ENCODE assay signal across 8 cellular contexts in the genomic region with DNA sequence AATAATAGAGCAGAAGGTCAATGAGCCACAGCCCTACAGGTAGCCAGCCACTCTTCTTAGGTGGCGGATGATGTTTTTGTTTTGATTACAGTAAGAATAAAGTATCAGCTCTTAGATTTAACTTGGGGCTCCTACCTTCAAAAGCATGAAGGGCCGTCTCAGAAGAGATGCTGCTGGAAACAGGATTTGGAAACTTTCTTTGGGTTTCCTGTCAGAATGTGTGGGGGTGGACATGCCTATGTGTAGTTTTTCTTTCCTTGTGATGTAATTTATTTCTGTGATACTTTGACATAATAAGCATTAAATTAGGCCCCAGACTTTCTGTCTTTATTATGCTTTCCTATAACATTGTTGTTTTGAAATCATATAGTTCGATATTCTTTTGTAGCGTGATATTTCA. TPM values are rescaled to one million over a fixed set of nuclear protein-coding genes. Genes with fewer than 3 reads are reported as not detected.
A peak's percentile ranks its signal among the peaks of the same experiment; 100 is the strongest.
DNase-seq lines count a peak whose midpoint lies in the region; ATAC-seq lines count a peak whose summit lies in the region.

No MANE protein-coding gene starts in this region.

- DNase-seq in T-helper 1 cell (no peak), right cardiac atrium (no peak), G401 (ENCODE audit: low spot score) (no peak), caudate nucleus (lab: John Stamatoyannopoulos, UW) (no peak), hippocampal formation (lab: John Stamatoyannopoulos, UW) (no peak)
- DNase-seq in T-helper 2 cell treated with Interferon-gamma antibody and Interleukin-4, amounts not matched to agents 5 μg/mL and 100 μg/mL, for 36 hours (ENCODE audit: low spot score): no peak
- DNase-seq in stimulated activated naive CD8-positive, alpha-beta T cell treated with anti-CD3 and anti-CD28 coated beads, Interleukin-15, amount 100 ng/mL, for 72 hours: no peak

- H3K27me3 ChIP-seq in right cardiac atrium (ENCODE audit: control insufficient read depth, insufficient read depth): no peaks in the 10 kb centered on the region

- H3K4me1 ChIP-seq in right cardiac atrium (ENCODE audit: control insufficient read depth, insufficient read depth, low read length): peaks cover 10% of the 10 kb centered on the region

- peak overlapping the region; percentile 93 for H3K4me3 ChIP-seq in right cardiac atrium (ENCODE audit: low read length)

- H3K9me3 Mint-ChIP-seq in T-helper 1 cell treated with Interleukin-12 subunit alpha and Interleukin-12 subunit beta and Interleukin-4 antibody, amounts not matched to agents 30 μg/mL and 1 μg/mL, for 36 hours: no peaks in the 10 kb centered on the region
- H3K9me3 Mint-ChIP-seq in T-helper 2 cell treated with Interferon-gamma antibody and Interleukin-4, amounts not matched to agents 5 μg/mL and 100 μg/mL, for 36 hours: no peaks in the 10 kb centered on the region
- H3K9me3 Mint-ChIP-seq in stimulated activated naive CD8-positive, alpha-beta T cell treated with anti-CD3 and anti-CD28 coated beads, Interleukin-15, amount 100 ng/mL, for 72 hours: no peaks in the 10 kb centered on the region

- no peaks in the 10 kb centered on the region for H3K9me3 ChIP-seq in right cardiac atrium (ENCODE audit: control insufficient read depth, low read length)

- intact Hi-C loops in right cardiac atrium (cut with DNase I): loop anchor here in 1 of 4 donors (10.0 kb wide), 1 partner anchor 106 kb away; no protein-coding TSS in a partner anchor

- no peak for ATAC-seq in right cardiac atrium
- ATAC-seq in stimulated activated naive CD8-positive, alpha-beta T cell treated with anti-CD3 and anti-CD28 coated beads, Interleukin-15, amount 100 ng/mL, for 72 hours: no peak

- peak overlapping the region; percentile 94 for H3K27ac Mint-ChIP-seq in T-helper 1 cell treated with Interleukin-12 subunit alpha and Interleukin-12 subunit beta and Interleukin-4 antibody, amounts not matched to agents 30 μg/mL and 1 μg/mL, for 36 hours
- H3K27ac Mint-ChIP-seq in T-helper 2 cell treated with Interferon-gamma antibody and Interleukin-4, amounts not matched to agents 5 μg/mL and 100 μg/mL, for 36 hours: peak overlapping the region; percentile 93
- H3K27ac Mint-ChIP-seq in stimulated activated naive CD8-positive, alpha-beta T cell treated with anti-CD3 and anti-CD28 coated beads, Interleukin-15, amount 100 ng/mL, for 72 hours: peak overlapping the region; percentile 71 to 85

- peaks cover 42% of the 10 kb centered on the region for H3K36me3 Mint-ChIP-seq in T-helper 1 cell treated with Interleukin-12 subunit alpha and Interleukin-12 subunit beta and Interleukin-4 antibody, amounts not matched to agents 30 μg/mL and 1 μg/mL, for 36 hours (ENCODE audit: low read depth)
- peaks cover 28% of the 10 kb centered on the region for H3K36me3 Mint-ChIP-seq in T-helper 2 cell treated with Interferon-gamma antibody and Interleukin-4, amounts not matched to agents 5 μg/mL and 100 μg/mL, for 36 hours (ENCODE audit: low read depth)

- in situ Hi-C loops in G401 (cut with HindIII; ENCODE audit: low sequenced_read_pairs): no loop called here

- H3K27me3 Mint-ChIP-seq in T-helper 1 cell treated with Interleukin-12 subunit alpha and Interleukin-12 subunit beta and Interleukin-4 antibody, amounts not matched to agents 30 μg/mL and 1 μg/mL, for 36 hours (ENCODE audit: low read depth): no peaks in the 10 kb centered on the region
- H3K27me3 Mint-ChIP-seq in T-helper 2 cell treated with Interferon-gamma antibody and Interleukin-4, amounts not matched to agents 5 μg/mL and 100 μg/mL, for 36 hours (ENCODE audit: low read depth): no peaks in the 10 kb centered on the region
- no peaks in the 10 kb centered on the region for H3K27me3 Mint-ChIP-seq in stimulated activated naive CD8-positive, alpha-beta T cell treated with anti-CD3 and anti-CD28 coated beads, Interleukin-15, amount 100 ng/mL, for 72 hours

- peaks cover 64% of the 10 kb centered on the region for H3K4me1 Mint-ChIP-seq in T-helper 1 cell treated with Interleukin-12 subunit alpha and Interleukin-12 subunit beta and Interleukin-4 antibody, amounts not matched to agents 30 μg/mL and 1 μg/mL, for 36 hours (ENCODE audit: low read depth)
- peaks cover 70% of the 10 kb centered on the region for H3K4me1 Mint-ChIP-seq in T-helper 2 cell treated with Interferon-gamma antibody and Interleukin-4, amounts not matched to agents 5 μg/mL and 100 μg/mL, for 36 hours (ENCODE audit: low read depth)
- peaks cover 68% of the 10 kb centered on the region for H3K4me1 Mint-ChIP-seq in stimulated activated naive CD8-positive, alpha-beta T cell treated with anti-CD3 and anti-CD28 coated beads, Interleukin-15, amount 100 ng/mL, for 72 hours

- H3K27ac ChIP-seq in right cardiac atrium (ENCODE audit: low read length) (peak overlapping the region; percentile 92), caudate nucleus (ENCODE audit: low read depth, low read length) (no peak overlapping the region)

- peak overlapping the region; percentile 100 for H3K4me3 Mint-ChIP-seq in T-helper 1 cell treated with Interleukin-12 subunit alpha and Interleukin-12 subunit beta and Interleukin-4 antibody, amounts not matched to agents 30 μg/mL and 1 μg/mL, for 36 hours
- H3K4me3 Mint-ChIP-seq in T-helper 2 cell treated with Interferon-gamma antibody and Interleukin-4, amounts not matched to agents 5 μg/mL and 100 μg/mL, for 36 hours: peak overlapping the region; percentile 97
- H3K4me3 Mint-ChIP-seq in stimulated activated naive CD8-positive, alpha-beta T cell treated with anti-CD3 and anti-CD28 coated beads, Interleukin-15, amount 100 ng/mL, for 72 hours: peak overlapping the region; percentile 86 to 96

- 43% methylated on average over 4 of the region's 4 CpGs for WGBS in right cardiac atrium

RNA-seq across cellular contexts. Expression of a gene that starts 1.5 kb away (rescaled TPM):
- total RNA-seq in right cardiac atrium: 100 to 1,000 TPM; 104 to 128 (median 111) TPM
- polyA plus RNA-seq in right cardiac atrium: 110 TPM
- 29.9 and 38.6 TPM in 2 replicates for total RNA-seq in G401 (2014; rRNA removed; shearing (Covaris generic))
